Comparison of ENCODE assay signal across 8 cellular contexts in the genomic region with DNA sequence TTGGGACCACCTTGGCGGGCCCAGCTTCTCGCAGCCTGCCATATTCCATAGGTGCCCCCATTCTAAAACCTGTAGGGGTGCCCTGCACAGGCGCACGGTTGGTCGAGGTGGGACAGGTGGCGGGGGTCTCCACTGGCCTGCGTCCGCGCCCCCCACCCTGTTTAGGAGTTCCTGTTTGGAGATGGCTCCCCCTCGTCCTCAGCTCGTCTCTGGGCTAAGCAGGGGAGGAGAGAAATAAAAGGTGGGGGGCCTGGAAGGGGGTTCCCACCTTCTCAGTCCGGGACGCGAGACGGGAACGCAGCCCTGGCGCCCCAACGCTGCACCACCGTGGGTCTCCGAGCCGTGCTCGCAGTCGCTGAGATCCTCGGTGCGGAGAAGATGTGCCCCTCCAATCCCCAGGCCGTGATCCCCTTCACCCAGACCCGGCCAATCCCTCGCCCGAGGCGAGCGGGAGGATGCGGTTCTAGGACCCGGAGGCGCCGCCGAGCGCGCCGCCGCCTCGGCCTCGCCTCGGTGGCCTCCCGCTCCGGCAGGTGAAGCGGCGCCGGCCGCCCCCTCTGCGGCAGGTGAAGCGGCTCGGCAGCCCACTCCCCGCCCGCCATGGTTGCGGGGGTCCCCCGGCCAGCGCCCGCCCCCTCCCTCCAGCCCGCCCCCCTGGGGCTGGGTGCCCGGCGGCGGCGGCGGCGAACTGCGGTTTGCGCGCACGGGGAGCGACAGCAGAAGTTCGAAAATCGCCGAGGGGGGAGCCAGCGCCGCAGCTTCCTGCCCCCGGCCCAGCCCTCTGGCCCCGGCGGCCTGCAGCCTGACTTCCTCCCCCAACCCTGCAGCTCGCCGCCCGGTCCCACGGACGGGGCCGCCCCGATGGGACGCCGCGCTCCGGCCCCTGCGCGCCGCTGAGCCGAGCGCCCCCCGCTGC. TPM values are rescaled to one million over a fixed set of nuclear protein-coding genes. Genes with fewer than 3 reads are reported as not detected.
DNase-seq lines count a peak whose midpoint lies in the region; ATAC-seq, FAIRE-seq and TF ChIP-seq lines count a peak whose summit lies in the region.

Gene FMNL1, plus strand, starts transcription at position 805 of the 916 bp plus-strand sequence. CDS start 240 bp downstream, outside the sequence.

- H3K36me3 ChIP-seq in astrocyte (ENCODE audit: insufficient read depth, low read length) (no peaks in the 10 kb centered on the region), iPS-20b (ENCODE audit: insufficient read depth, low read depth, low read length) (no peaks in the 10 kb centered on the region)

- no peaks in the 10 kb centered on the region for H3K36me3 Mint-ChIP-seq in astrocyte (ENCODE audit: low read depth, unreplicated experiment)

- DNase-seq in AG09309 (ENCODE audit: low read depth) (no peak), SKM-1 (lab: John Stamatoyannopoulos, UW; ENCODE audit: unreplicated experiment) (peak; percentile 53), astrocyte (ENCODE audit: low read depth) (no peak)

- no peak within 1 kb of the TSS for H3K9ac ChIP-seq in astrocyte (ENCODE audit: low read length)
- no peak within 1 kb of the TSS for H3K9ac ChIP-seq in iPS-20b (ENCODE audit: low read depth, low read length)

- H3K79me2 ChIP-seq in astrocyte (ENCODE audit: insufficient read depth, low read length), result no peaks in the 10 kb centered on the region

- H4K20me1 ChIP-seq in astrocyte (ENCODE audit: insufficient read depth, low read length), result no peaks in the 10 kb centered on the region

- ATAC-seq in GM21423 (IDR thresholded peaks at IDR 0.05; ENCODE audit: unreplicated experiment), result peak; percentile 31
- ATAC-seq in HG03108 (IDR thresholded peaks at IDR 0.05; ENCODE audit: unreplicated experiment), result no peak
- no peak for ATAC-seq in GM18520 (IDR thresholded peaks at IDR 0.05; ENCODE audit: unreplicated experiment)

- no peaks in the 10 kb centered on the region for H3K9me3 Mint-ChIP-seq in astrocyte (ENCODE audit: unreplicated experiment)

- H3K27me3 Mint-ChIP-seq in astrocyte (ENCODE audit: low read depth, unreplicated experiment), result peaks cover 21% of the 10 kb centered on the region

- TF ChIP-seq CTCF in AG09309 (IDR thresholded peaks at IDR 0.05; ENCODE audit: control insufficient read depth, insufficient read depth, low read depth, low read length, missing control alignments) (no peak), astrocyte (IDR thresholded peaks at IDR 0.05; ENCODE audit: insufficient read depth, low read depth, low read length) (no peak)

- H3K27ac ChIP-seq in astrocyte (ENCODE audit: low read depth, low read length) (no peak within 1 kb of the TSS), iPS-20b (ENCODE audit: low read length) (no peak within 1 kb of the TSS), skin epidermis (peak within 1 kb of the TSS; percentile 49 to 98 (median 87))

- FAIRE-seq in astrocyte (lab: Jason Lieb, UNC), result no peak

- peak within 1 kb of the TSS; percentile 79 for H3K4me2 ChIP-seq in astrocyte (ENCODE audit: low read length)

- H3K4me1 Mint-ChIP-seq in astrocyte (ENCODE audit: low read depth, unreplicated experiment), result no peaks in the 10 kb centered on the region

- peaks cover 21% of the 10 kb centered on the region for H3K27me3 ChIP-seq in astrocyte (ENCODE audit: insufficient read depth, low read length)
- H3K27me3 ChIP-seq in iPS-20b (ENCODE audit: insufficient read depth, low read length), result peaks cover 61% of the 10 kb centered on the region

- H3K4me3 ChIP-seq in AG09309 (ENCODE audit: control insufficient read depth, low read depth, low read length) (peak within 1 kb of the TSS; percentile 40), astrocyte (ENCODE audit: insufficient read depth, low read depth, low read length) (peak within 1 kb of the TSS; percentile 33), iPS-20b (ENCODE audit: low read length) (peak within 1 kb of the TSS; percentile 69), skin epidermis (peak within 1 kb of the TSS; percentile 35 to 64 (median 46))

- H3K9me3 ChIP-seq in astrocyte (ENCODE audit: insufficient read depth, low read depth, low read length) (no peaks in the 10 kb centered on the region), iPS-20b (ENCODE audit: insufficient read depth, low read depth, low read length) (no peaks in the 10 kb centered on the region)

- H3K4me3 Mint-ChIP-seq in astrocyte (ENCODE audit: unreplicated experiment), result peak within 1 kb of the TSS; percentile 86

- peaks cover 4% of the 10 kb centered on the region for H3K4me1 ChIP-seq in astrocyte (ENCODE audit: insufficient read depth, low read length)
- no peaks in the 10 kb centered on the region for H3K4me1 ChIP-seq in iPS-20b (ENCODE audit: insufficient read depth, low read length)

- peak within 1 kb of the TSS; percentile 63 for H2AFZ ChIP-seq in astrocyte (ENCODE audit: low read depth, low read length)

- peak within 1 kb of the TSS; percentile 75 for H3K27ac Mint-ChIP-seq in astrocyte (ENCODE audit: unreplicated experiment)

RNA-seq across cellular contexts. Expression of gene FMNL1, which starts in this region (rescaled TPM):
- total RNA-seq in astrocyte, result 4.0 and 4.7 TPM in 2 replicates

Comparison
In these comparisons a context has a peak if more than half of its experiments do, and no peak if none do; other contexts are left out.
1. H3K27ac ChIP-seq: peak in skin epidermis (21 of 21); none in astrocyte (single experiment) and iPS-20b (single experiment).
2. Peak in every context shown above with its lines, with median percentiles within 50 percentile points of each other: H3K4me3 ChIP-seq.